ENCODE assay signal across 8 cellular contexts in genomic region chr19:11506101-11506555, GRCh38. TPM values are rescaled to one million over a fixed set of nuclear protein-coding genes. Genes with fewer than 3 reads are reported as not detected.
A peak's percentile ranks its signal among the peaks of the same experiment; 100 is the strongest.
DNase-seq lines count a peak whose midpoint lies in the region; ATAC-seq and TF ChIP-seq lines count a peak whose summit lies in the region.

No MANE protein-coding gene starts in this region.

- CTCF ChIA-PET in WTC11 (lab: Charles Lee): interaction anchor here (1.0 kb wide), 1 partner anchor 212 kb away, joined by 4 read pairs; no protein-coding TSS in a partner anchor

- TF ChIP-seq CTCF in WTC11 (IDR thresholded peaks at IDR 0.05): no peak
- no peak for TF ChIP-seq CTCF in left ventricle myocardium inferior (IDR thresholded peaks at IDR 0.05; ENCODE audit: borderline replicate concordance)
- no peak for TF ChIP-seq CTCF in smooth muscle cell (IDR thresholded peaks at IDR 0.05; ENCODE audit: borderline replicate concordance, insufficient read depth, poor library complexity, severe bottlenecking)
- no peak for TF ChIP-seq CTCF in GM13977 (IDR thresholded peaks at IDR 0.05; ENCODE audit: extremely low read depth, insufficient read depth, missing control alignments)

- no peaks in the 10 kb centered on the region for H3K9me3 Mint-ChIP-seq in T-helper 2 cell treated with Interferon-gamma antibody and Interleukin-4, amounts not matched to agents 5 μg/mL and 100 μg/mL, for 36 hours
- no peaks in the 10 kb centered on the region for H3K9me3 Mint-ChIP-seq in WTC11

- in situ Hi-C loops in GM13977 (cut with MboI; ENCODE audit: low pct_unique_long_range_greater_than_20kb, low sequenced_read_pairs, unreplicated experiment): no loop called here

- H3F3A ChIP-seq in smooth muscle cell (ENCODE audit: low read depth): no peaks in the 10 kb centered on the region

- H3K9me3 ChIP-seq in left ventricle myocardium inferior (replicated peaks) (no peaks in the 10 kb centered on the region), smooth muscle cell (replicated peaks; ENCODE audit: low read depth) (no peaks in the 10 kb centered on the region)

- H3K27me3 ChIP-seq in left ventricle myocardium inferior (ENCODE audit: low read depth): no peaks in the 10 kb centered on the region
- H3K27me3 ChIP-seq in smooth muscle cell (ENCODE audit: low read depth): no peaks in the 10 kb centered on the region

- peak overlapping the region; percentile 83 for H3K4me3 ChIP-seq in left ventricle myocardium inferior
- H3K4me3 ChIP-seq in smooth muscle cell: peak overlapping the region; percentile 78

- 70% methylated on average over 20 of the region's 20 CpGs for WGBS in smooth muscle cell (ENCODE audit: low lambda C conversion rate)

- peak overlapping the region; percentile 93 for H3K27ac Mint-ChIP-seq in T-helper 2 cell treated with Interferon-gamma antibody and Interleukin-4, amounts not matched to agents 5 μg/mL and 100 μg/mL, for 36 hours
- H3K27ac Mint-ChIP-seq in WTC11: peak overlapping the region; percentile 82; the same call in 1 of the 2 replicates

- H3K4me3 Mint-ChIP-seq in T-helper 2 cell treated with Interferon-gamma antibody and Interleukin-4, amounts not matched to agents 5 μg/mL and 100 μg/mL, for 36 hours: peak overlapping the region; percentile 87
- peak overlapping the region; percentile 75 for H3K4me3 Mint-ChIP-seq in WTC11

- intact Hi-C loops in left ventricle myocardium inferior (cut with micrococcal nuclease): no loop called here

- H3K4me1 Mint-ChIP-seq in T-helper 2 cell treated with Interferon-gamma antibody and Interleukin-4, amounts not matched to agents 5 μg/mL and 100 μg/mL, for 36 hours (ENCODE audit: low read depth): peaks cover 13% of the 10 kb centered on the region
- H3K4me1 Mint-ChIP-seq in WTC11: peaks cover 8% of the 10 kb centered on the region

- no peaks in the 10 kb centered on the region for H3K27me3 Mint-ChIP-seq in T-helper 2 cell treated with Interferon-gamma antibody and Interleukin-4, amounts not matched to agents 5 μg/mL and 100 μg/mL, for 36 hours (ENCODE audit: low read depth)
- H3K27me3 Mint-ChIP-seq in WTC11 (ENCODE audit: low read depth): no peaks in the 10 kb centered on the region

- ATAC-seq in HG03060 (IDR thresholded peaks at IDR 0.05; ENCODE audit: low read depth, unreplicated experiment) (peak; percentile 27), WTC11 (peak; percentile 2)

- peak overlapping the region; percentile 13 for H2AFZ ChIP-seq in smooth muscle cell (ENCODE audit: low read depth)

- H3K27ac ChIP-seq in left ventricle myocardium inferior (replicated peaks) (peak overlapping the region; percentile 96), smooth muscle cell (ENCODE audit: low read depth) (no peak overlapping the region)

- peaks cover 17% of the 10 kb centered on the region for H3K4me1 ChIP-seq in left ventricle myocardium inferior
- peaks cover 6% of the 10 kb centered on the region for H3K4me1 ChIP-seq in smooth muscle cell (ENCODE audit: low read depth)

- H4K20me1 ChIP-seq in smooth muscle cell (ENCODE audit: low read depth): no peaks in the 10 kb centered on the region

- POLR2A ChIA-PET in WTC11 (lab: Charles Lee): interaction anchor here (0.7 kb wide), 2 partner anchors 30 to 99 kb away, joined by 3 to 4 read pairs; no protein-coding TSS in a partner anchor

- no peak for DNase-seq in T-helper 2 cell treated with Interferon-gamma antibody and Interleukin-4, amounts not matched to agents 5 μg/mL and 100 μg/mL, for 36 hours (ENCODE audit: low spot score)
- DNase-seq in T-helper 2 cell (no peak), WTC11 (ENCODE audit: low spot score) (no peak), left ventricle myocardium inferior (no peak), smooth muscle cell (lab: John Stamatoyannopoulos, UW; ENCODE audit: unreplicated experiment) (no peak), GM13977 (ENCODE audit: low spot score) (no peak), iPS-NIHi11 (ENCODE audit: low spot score) (no peak)

- H3K36me3 Mint-ChIP-seq in T-helper 2 cell treated with Interferon-gamma antibody and Interleukin-4, amounts not matched to agents 5 μg/mL and 100 μg/mL, for 36 hours (ENCODE audit: low read depth): peaks cover 9% of the 10 kb centered on the region
- no peaks in the 10 kb centered on the region for H3K36me3 Mint-ChIP-seq in WTC11

- H3K79me2 ChIP-seq in smooth muscle cell (ENCODE audit: low read depth): no peaks in the 10 kb centered on the region

- H3K36me3 ChIP-seq in left ventricle myocardium inferior (peaks cover 10% of the 10 kb centered on the region), smooth muscle cell (ENCODE audit: low read depth) (no peaks in the 10 kb centered on the region)

- H3K4me2 ChIP-seq in smooth muscle cell: peak overlapping the region; percentile 87

- H3K9ac ChIP-seq in smooth muscle cell (ENCODE audit: low read depth): no peak overlapping the region

TF ChIP-seq in WTC11, 78 proteins besides CTCF, POLR2A, EP300 and RAD21 (continues in another document):
- TF ChIP-seq STAT6 (CRISPR knock-in tag; conservative IDR thresholded peaks at IDR 0.05; ENCODE audit: low read depth): no peak
- no peak for TF ChIP-seq TP53 (CRISPR knock-in tag; IDR thresholded peaks at IDR 0.05)
- TF ChIP-seq HMGA2 (CRISPR knock-in tag; IDR thresholded peaks at IDR 0.05): no peak
- TF ChIP-seq, protein P1, sequence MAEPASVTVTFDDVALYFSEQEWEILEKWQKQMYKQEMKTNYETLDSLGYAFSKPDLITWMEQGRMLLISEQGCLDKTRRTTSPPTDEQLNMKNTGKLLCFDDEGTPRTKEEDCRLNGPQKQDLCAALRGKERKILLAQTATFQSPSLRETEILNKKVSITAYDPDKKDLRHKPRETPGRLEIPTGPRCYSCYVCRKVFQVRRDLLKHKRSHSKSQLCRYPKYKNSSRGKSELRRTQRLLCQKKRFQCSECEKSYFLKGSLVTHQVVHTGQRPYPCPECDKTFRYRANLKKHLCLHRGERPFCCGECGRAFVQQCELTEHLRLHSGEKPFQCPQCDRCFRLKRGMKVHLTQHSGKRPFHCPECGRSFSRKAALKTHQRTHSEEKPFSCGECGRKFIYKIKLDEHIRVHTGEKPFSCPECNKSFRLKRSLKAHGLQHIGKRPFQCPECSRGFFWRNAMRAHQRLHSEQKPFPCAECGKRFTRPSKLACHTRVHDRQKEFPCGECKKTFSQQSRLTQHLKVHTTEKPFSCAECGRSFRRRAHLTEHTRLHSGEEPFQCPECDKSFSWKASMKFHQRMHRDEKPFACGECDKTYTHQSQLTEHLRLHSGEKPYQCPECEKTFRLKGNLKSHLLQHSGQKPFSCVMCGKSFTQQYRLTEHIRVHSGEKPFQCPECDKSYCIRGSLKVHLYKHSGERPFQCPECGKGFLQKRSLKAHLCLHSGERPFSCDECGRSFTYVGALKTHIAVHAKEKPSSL (CRISPR knock-in tag; conservative IDR thresholded peaks at IDR 0.05): no peak
- no peak for TF ChIP-seq SMAD4 (CRISPR knock-in tag; IDR thresholded peaks at IDR 0.05)
- TF ChIP-seq CREB1 (CRISPR knock-in tag; IDR thresholded peaks at IDR 0.05): no peak
- no peak for TF ChIP-seq FOXP1 (CRISPR knock-in tag; IDR thresholded peaks at IDR 0.05; ENCODE audit: borderline replicate concordance)
- TF ChIP-seq ZBTB21 (CRISPR knock-in tag; IDR thresholded peaks at IDR 0.05; ENCODE audit: borderline replicate concordance): no peak
- no peak for TF ChIP-seq SMAD3 (CRISPR knock-in tag; IDR thresholded peaks at IDR 0.05; ENCODE audit: borderline replicate concordance)
- TF ChIP-seq GABPB1 (CRISPR knock-in tag; IDR thresholded peaks at IDR 0.05): no peak
- peak; percentile 50 for TF ChIP-seq MAX (CRISPR knock-in tag; IDR thresholded peaks at IDR 0.05)
- TF ChIP-seq JAZF1 (CRISPR knock-in tag; IDR thresholded peaks at IDR 0.05): no peak

RNA-seq across cellular contexts. Expression of gene ZNF653, which starts 0.5 kb away (rescaled TPM):
- total RNA-seq in WTC11 (2021) (10.3 to 13.4 TPM (median 11.5 TPM) in 3 replicates), left ventricle myocardium inferior (4.2 TPM), smooth muscle cell (2.2 and 2.9 TPM in 2 replicates)
- polyA plus RNA-seq in smooth muscle cell: 5.5 and 10.8 TPM in 2 replicates

RNA-seq across cellular contexts. Expression of gene ECSIT, which starts 22.8 kb away (rescaled TPM):
- total RNA-seq in WTC11 (2021): 56.4 to 64.1 TPM (median 61.7 TPM) in 3 replicates
- total RNA-seq in left ventricle myocardium inferior: 167 TPM
- 20.7 and 21.1 TPM in 2 replicates for total RNA-seq in smooth muscle cell
- 32.1 and 34.1 TPM in 2 replicates for polyA plus RNA-seq in smooth muscle cell

RNA-seq across cellular contexts. Expression of gene ELAVL3, which starts 25.3 kb away (rescaled TPM):
- 1.4 to 3.0 TPM (median 1.6 TPM) in 3 replicates for total RNA-seq in WTC11 (2021)
- total RNA-seq in left ventricle myocardium inferior: 0.66 TPM
- not detected in 2 replicates for total RNA-seq in smooth muscle cell
- polyA plus RNA-seq in smooth muscle cell: not detected in 2 replicates

RNA-seq across cellular contexts. Expression of gene CNN1, which starts 32.5 kb away (rescaled TPM):
- total RNA-seq in WTC11 (2021): 16.0 to 18.0 TPM (median 17.4 TPM) in 3 replicates
- 133 TPM for total RNA-seq in left ventricle myocardium inferior
- 72.8 and 77.8 TPM in 2 replicates for total RNA-seq in smooth muscle cell
- 99.5 and 125 TPM in 2 replicates for polyA plus RNA-seq in smooth muscle cell

RNA-seq across cellular contexts. Expression of gene ELOF1, which starts 52.9 kb away (rescaled TPM):
- 70.9 to 86.0 TPM (median 73.4 TPM) in 3 replicates for total RNA-seq in WTC11 (2021)
- total RNA-seq in left ventricle myocardium inferior: 33.1 TPM
- total RNA-seq in smooth muscle cell: 18.6 and 20.3 TPM in 2 replicates
- polyA plus RNA-seq in smooth muscle cell: 71.4 and 74.8 TPM in 2 replicates
